ENCODE assay signal across 8 cellular contexts in genomic region chr14:36661506-36662257, GRCh38.
DNase-seq lines count a peak whose midpoint lies in the region; ATAC-seq lines count a peak whose summit lies in the region.

Gene PAX9 (plus strand): TSS chr14:36661860. CDS start chr14:36662090, 230 bp downstream.

- H3K27ac ChIP-seq in BLaER1: no peak within 1 kb of the TSS

- peak within 1 kb of the TSS; percentile 77 for H3K4me2 ChIP-seq in BLaER1

- H3K27me3 ChIP-seq in BLaER1 (peaks cover 59% of the 10 kb centered on the region), iPS-15b (ENCODE audit: control insufficient read depth, insufficient read depth, low read length) (peaks cover 95% of the 10 kb centered on the region)

- ATAC-seq in GM18907 (IDR thresholded peaks at IDR 0.05; ENCODE audit: unreplicated experiment): peak; percentile 78
- ATAC-seq in HG03558 (IDR thresholded peaks at IDR 0.05; ENCODE audit: extremely low read depth, unreplicated experiment): peak; percentile 76

- no peak within 1 kb of the TSS for H3K9ac ChIP-seq in BLaER1
- H3K9ac ChIP-seq in iPS-15b (ENCODE audit: low read depth, low read length): no peak within 1 kb of the TSS

- H3K9me3 ChIP-seq in BLaER1 (peaks cover 56% of the 10 kb centered on the region), iPS-15b (ENCODE audit: control insufficient read depth, insufficient read depth, low read length) (no peaks in the 10 kb centered on the region)

- H3K36me3 ChIP-seq in BLaER1: peaks cover 8% of the 10 kb centered on the region; the same call in 1 of the 2 replicates
- H3K36me3 ChIP-seq in iPS-15b (ENCODE audit: control insufficient read depth, insufficient read depth, low read length): no peaks in the 10 kb centered on the region

- DNase-seq in NCI-H526 treated with DMSO at 0.1 percent for 48 hours (lab: John Stamatoyannopoulos, UW): peak; percentile 89
- DNase-seq in amniotic stem cell (lab: John Stamatoyannopoulos, UW): peak; percentile 95
- DNase-seq in skeletal muscle cell (ENCODE audit: low read depth): peak; percentile 39
- no peak for DNase-seq in effector CD8-positive, alpha-beta T cell (lab: John Stamatoyannopoulos, UW)

- H4K20me1 ChIP-seq in BLaER1: peaks cover 6% of the 10 kb centered on the region; the same call in 1 of the 2 replicates

- H3K4me1 ChIP-seq in BLaER1 (peaks cover 30% of the 10 kb centered on the region), iPS-15b (ENCODE audit: control insufficient read depth, insufficient read depth, low read length) (peaks cover 2% of the 10 kb centered on the region)

- H3K4me3 ChIP-seq in BLaER1: peak within 1 kb of the TSS; percentile 41; the same call in 1 of the 2 replicates
- H3K4me3 ChIP-seq in iPS-15b (ENCODE audit: low read depth, low read length): peak within 1 kb of the TSS; percentile 60
- peak within 1 kb of the TSS; percentile 52 for H3K4me3 ChIP-seq in skeletal muscle cell (ENCODE audit: low read depth, low read length)
